ENCODE assay signal across 18 cellular contexts in genomic region chr10:93452143-93452542, GRCh38. TPM values are rescaled to one million over a fixed set of nuclear protein-coding genes. Genes with fewer than 3 reads are reported as not detected.
DNase-seq lines count a peak whose midpoint lies in the region; ATAC-seq, FAIRE-seq and TF ChIP-seq lines count a peak whose summit lies in the region.
"Had no signal": no experiment of that assay in that cellular context is flagged by ENCODE, and none has a peak within 500 bp of the region (broad histone marks: within the 10 kb centered on the region; RNA-seq: fewer than 3 reads in every experiment).

No MANE protein-coding gene starts in this region.

- no peak overlapping the region for H3K4ac ChIP-seq in neuronal stem cell (ENCODE audit: low read length)

- TF ChIP-seq CTCF in RWPE2 (IDR thresholded peaks at IDR 0.05; ENCODE audit: poor library complexity, severe bottlenecking) (no peak), MM.1S (IDR thresholded peaks at IDR 0.05; ENCODE audit: low read length) (no peak)

- H3K27me3 ChIP-seq in RWPE2 (ENCODE audit: insufficient read depth, poor library complexity, severe bottlenecking): no peaks in the 10 kb centered on the region
- H3K27me3 ChIP-seq in neuronal stem cell (ENCODE audit: control insufficient read depth in 3 of 3, insufficient read depth in 3 of 3, low read depth in 1 of 3, low read length in 3 of 3): no peaks in the 10 kb centered on the region
- no peaks in the 10 kb centered on the region for H3K27me3 ChIP-seq in MM.1S (replicated peaks; ENCODE audit: insufficient read depth, low read length)
- H3K27me3 ChIP-seq: ascending aorta, neutrophil had no signal

- no peak overlapping the region for H2BK5ac ChIP-seq in neuronal stem cell (ENCODE audit: low read length)

- H2BK15ac ChIP-seq in neuronal stem cell (ENCODE audit: low read length): no peak overlapping the region

- no peak overlapping the region for H3K18ac ChIP-seq in neuronal stem cell (ENCODE audit: low read length)

- no peak overlapping the region for H2AFZ ChIP-seq in neuronal stem cell (ENCODE audit: low read length)
- H2AFZ ChIP-seq in MM.1S (ENCODE audit: low read length): no peak overlapping the region

- DNase-seq in activated T-cell treated with anti-CD3 and anti-CD28 coated beads for 48 hours (ENCODE audit: low read depth): peak; percentile 17
- no peak for DNase-seq in activated T-cell treated with anti-CD3 and anti-CD28 coated beads for 4 hours
- DNase-seq in GM12891 (ENCODE audit: insufficient read length, low spot score): no peak
- no peak for DNase-seq in RWPE2 (ENCODE audit: low spot score)
- DNase-seq in neuronal stem cell (ENCODE audit: low spot score): no peak
- DNase-seq in hippocampal formation (lab: John Stamatoyannopoulos, UW): no peak
- no peak for DNase-seq in MM.1S
- DNase-seq: KBM-7, left cardiac atrium, mucosa of descending colon, NCI-H2081, NCI-H774 had no signal

- peak overlapping the region; percentile 14 for H3K27ac ChIP-seq in RWPE2 (ENCODE audit: poor library complexity, severe bottlenecking)
- H3K27ac ChIP-seq in neuronal stem cell (replicated peaks; ENCODE audit: low read length): no peak overlapping the region
- no peak overlapping the region for H3K27ac ChIP-seq in MM.1S (ENCODE audit: low read length)
- H3K27ac ChIP-seq: ascending aorta, neutrophil, SK-N-MC had no signal

- ATAC-seq in RWPE2 (ENCODE audit: low read depth): no peak
- ATAC-seq in HG03457 (IDR thresholded peaks at IDR 0.05; ENCODE audit: unreplicated experiment): no peak
- ATAC-seq: left cardiac atrium, mucosa of descending colon had no signal

- no peak overlapping the region for H3K14ac ChIP-seq in neuronal stem cell (ENCODE audit: low read length)

- H4K8ac ChIP-seq in neuronal stem cell (ENCODE audit: low read depth, low read length): no peak overlapping the region

- peaks cover 2% of the 10 kb centered on the region for H3K4me1 ChIP-seq in RWPE2 (ENCODE audit: insufficient read depth, poor library complexity, severe bottlenecking)
- H3K4me1 ChIP-seq in neuronal stem cell (ENCODE audit: control insufficient read depth in 2 of 2, insufficient read depth in 1 of 2, low read depth in 1 of 2, low read length in 2 of 2): peaks cover 6 to 11% of the 10 kb centered on the region in 2 donors
- H3K4me1 ChIP-seq in MM.1S (ENCODE audit: low read length): no peaks in the 10 kb centered on the region

- peak overlapping the region; percentile 19 for H2AK5ac ChIP-seq in neuronal stem cell (ENCODE audit: low read depth, low read length)

- H4K20me1 ChIP-seq in MM.1S (ENCODE audit: insufficient read depth, low read length): no peaks in the 10 kb centered on the region

- no peaks in the 10 kb centered on the region for H3K79me2 ChIP-seq in MM.1S (ENCODE audit: low read length)

- H3K4me3 ChIP-seq in RWPE2 (ENCODE audit: severe bottlenecking): no peak overlapping the region
- no peak overlapping the region for H3K4me3 ChIP-seq in neuronal stem cell (ENCODE audit: low read length in 2 of 2)
- no peak overlapping the region for H3K4me3 ChIP-seq in MM.1S (ENCODE audit: low read length)
- H3K4me3 ChIP-seq: ascending aorta, mucosa of descending colon, SK-N-MC had no signal

- no peaks in the 10 kb centered on the region for H3K9me3 ChIP-seq in RWPE2 (ENCODE audit: severe bottlenecking)
- no peaks in the 10 kb centered on the region for H3K9me3 ChIP-seq in neuronal stem cell (replicated peaks in 1 of 2; ENCODE audit: control insufficient read depth in 2 of 2, insufficient read depth in 1 of 2, low read depth in 1 of 2, low read length in 2 of 2)
- no peaks in the 10 kb centered on the region for H3K9me3 ChIP-seq in MM.1S (replicated peaks; ENCODE audit: insufficient read depth, low read length)
- H3K9me3 ChIP-seq: ascending aorta, mucosa of descending colon, neutrophil had no signal

- H3K36me3 ChIP-seq in RWPE2 (ENCODE audit: low read depth) (peaks cover 96% of the 10 kb centered on the region), neuronal stem cell (replicated peaks in 1 of 2; ENCODE audit: control insufficient read depth in 2 of 2, insufficient read depth in 2 of 2, low read length in 2 of 2) (peaks cover 0 to 12% of the 10 kb centered on the region in 2 donors), MM.1S (replicated peaks; ENCODE audit: insufficient read depth, low read length) (no peaks in the 10 kb centered on the region)
- H3K36me3 ChIP-seq: neutrophil had no signal

- FAIRE-seq in GM12891 (lab: Jason Lieb, UNC): peak; percentile 33
- FAIRE-seq: colon, frontal cortex had no signal

- H3K4me2 ChIP-seq in neuronal stem cell (ENCODE audit: insufficient read depth, low read length, poor library complexity, severe bottlenecking) (no peak overlapping the region), MM.1S (ENCODE audit: low read depth, low read length) (no peak overlapping the region)

- no CpG with 5 or more reads among the region's 2 CpGs for WGBS in neuronal stem cell (ENCODE audit: extremely low coverage in 2 of 2, insufficient read length in 2 of 2, insufficient replicate concordance in 1 of 2), 2 donors

- no peaks in the 10 kb centered on the region for H3K79me1 ChIP-seq in neuronal stem cell (ENCODE audit: low read depth, low read length)

- H4K91ac ChIP-seq in neuronal stem cell (ENCODE audit: low read depth, low read length, poor library complexity): no peak overlapping the region

- no peak overlapping the region for H2BK12ac ChIP-seq in neuronal stem cell (ENCODE audit: low read length)

- no peak overlapping the region for H3K23ac ChIP-seq in neuronal stem cell (ENCODE audit: low read depth, low read length, poor library complexity)

- no peaks in the 10 kb centered on the region for H3K9me2 ChIP-seq in MM.1S (replicated peaks; ENCODE audit: insufficient read depth, low read length)

- H3K9ac ChIP-seq in neuronal stem cell (ENCODE audit: low read depth, low read length, poor library complexity): no peak overlapping the region
- H3K9ac ChIP-seq in MM.1S (ENCODE audit: low read length): no peak overlapping the region

- no peak for TF ChIP-seq POLR2A in GM12891 (IDR thresholded peaks at IDR 0.05; ENCODE audit: low read depth, low read length)

- no peaks in the 10 kb centered on the region for H3F3A ChIP-seq in MM.1S (ENCODE audit: insufficient read depth, low read length)

- H2BK120ac ChIP-seq in neuronal stem cell (ENCODE audit: low read depth, low read length): no peak overlapping the region

TF ChIP-seq in GM12891, 5 proteins besides CTCF, POLR2A, EP300 and RAD21:
- no peak for TF ChIP-seq SPI1 (IDR thresholded peaks at IDR 0.05; ENCODE audit: low read depth, low read length)
- TF ChIP-seq PAX5 (IDR thresholded peaks at IDR 0.05; ENCODE audit: insufficient read depth, low read length, severe bottlenecking): no peak
- no peak for TF ChIP-seq POU2F2 (IDR thresholded peaks at IDR 0.05; ENCODE audit: low read depth, low read length)
- no peak for TF ChIP-seq TAF1 (IDR thresholded peaks at IDR 0.05; ENCODE audit: low read depth, low read length)
- TF ChIP-seq POLR2AphosphoS5 (IDR thresholded peaks at IDR 0.05; ENCODE audit: low read depth, low read length): no peak

RNA-seq across cellular contexts. Expression of gene MYOF, which starts 30.0 kb away (rescaled TPM):
- 0.37 TPM for polyA plus RNA-seq in GM12891 (2012; ENCODE audit: low read depth, missing spikeins)
- 2.9 TPM for polyA plus RNA-seq in neuronal stem cell (2013, experiment 1 of 2)
- 2.8 TPM for polyA plus RNA-seq in neuronal stem cell (2013, experiment 2 of 2)

RNA-seq across cellular contexts. Expression of gene CEP55, which starts 44.3 kb away (rescaled TPM):
- 16.6 TPM for polyA plus RNA-seq in GM12891 (2012; ENCODE audit: low read depth, missing spikeins)
- polyA plus RNA-seq in neuronal stem cell (2013, experiment 1 of 2): 34.7 TPM
- 34.1 TPM for polyA plus RNA-seq in neuronal stem cell (2013, experiment 2 of 2)
